Comparison of ENCODE assay signal across 10 cellular contexts in genomic region chr7:538764-539685, GRCh38. TPM values are rescaled to one million over a fixed set of nuclear protein-coding genes. Genes with fewer than 3 reads are reported as not detected.
A peak's percentile ranks its signal among the peaks of the same experiment; 100 is the strongest.
DNase-seq lines count a peak whose midpoint lies in the region; ATAC-seq, FAIRE-seq and TF ChIP-seq lines count a peak whose summit lies in the region.
"Had no signal": no experiment of that assay in that cellular context is flagged by ENCODE, and none has a peak within 500 bp of the region (broad histone marks: within the 10 kb centered on the region; RNA-seq: fewer than 3 reads in every experiment).

No MANE protein-coding gene starts in this region.

- peak in 1 of 2 experiments; percentile 86 for DNase-seq in Caco-2
- peak; percentile 70 for DNase-seq in PC-3
- DNase-seq in H1 (ENCODE audit: low read depth in 1 of 2, low spot score in 2 of 2), result no peak
- no peak for DNase-seq in neuronal stem cell (ENCODE audit: low spot score)
- DNase-seq in middle frontal gyrus (ENCODE audit: extremely low spot score, low spot score), result no peak
- DNase-seq: activated CD4-positive, alpha-beta T cell treated with anti-CD3 and anti-CD28 coated beads, Interleukin-2, amount 50 U/mL, for 1 hour; NCI-H510A had no signal

- H3K4ac ChIP-seq in H1 (replicated peaks; ENCODE audit: insufficient read length, low read depth, low read length), result peak overlapping the region; percentile 67
- no peak overlapping the region for H3K4ac ChIP-seq in neuronal stem cell (ENCODE audit: low read length)

- BruUV-seq in Caco-2 (replicated peaks; lab: Mats Ljungman, UMichigan), result TSS peak; percentile 62
- BruUV-seq in PC-3 (replicated peaks; lab: Mats Ljungman, UMichigan), result TSS peak; percentile 90

- H3K36me3 ChIP-seq in Caco-2 (ENCODE audit: control insufficient read depth, insufficient read depth, low read length), result no peaks in the 10 kb centered on the region; the same call in 1 of the 2 replicates
- H3K36me3 ChIP-seq in PC-3 (ENCODE audit: low read depth, low read length), result no peaks in the 10 kb centered on the region
- H3K36me3 ChIP-seq in H1 (ENCODE audit: control insufficient read depth in 2 of 4, insufficient read depth in 4 of 4, low read length in 3 of 4), result no peaks in the 10 kb centered on the region
- H3K36me3 ChIP-seq in neuronal stem cell (replicated peaks in 1 of 2; ENCODE audit: control insufficient read depth in 2 of 2, insufficient read depth in 2 of 2, low read length in 2 of 2), result no peaks in the 10 kb centered on the region

- H3K4me2 ChIP-seq in PC-3 (ENCODE audit: low read length), result peak overlapping the region; percentile 83
- no peak overlapping the region for H3K4me2 ChIP-seq in H1 (ENCODE audit: insufficient read depth in 1 of 2, low read depth in 2 of 2, low read length in 2 of 2)
- no peak overlapping the region for H3K4me2 ChIP-seq in neuronal stem cell (ENCODE audit: insufficient read depth, low read length, poor library complexity, severe bottlenecking)

- H2BK15ac ChIP-seq in H1 (ENCODE audit: low read length) (peak overlapping the region; percentile 16; the same call in 1 of the 2 replicates), neuronal stem cell (ENCODE audit: low read length) (peak overlapping the region; percentile 87)

- H4K5ac ChIP-seq in H1 (ENCODE audit: insufficient read length, low read depth, low read length), result no peak overlapping the region

- H3F3A ChIP-seq in PC-3 (ENCODE audit: low read length, unreplicated experiment), result no peaks in the 10 kb centered on the region

- H3K27me3 ChIP-seq in Caco-2 (replicated peaks; ENCODE audit: control insufficient read depth, insufficient read depth, low read length), result no peaks in the 10 kb centered on the region
- no peaks in the 10 kb centered on the region for H3K27me3 ChIP-seq in PC-3 (ENCODE audit: low read length)
- H3K27me3 ChIP-seq in H1 (replicated peaks in 1 of 4; ENCODE audit: control insufficient read depth in 3 of 4, extremely low read depth in 1 of 4, insufficient read depth in 3 of 4, low read length in 3 of 4), result peaks cover 0 to 3% (median 0%) of the 10 kb centered on the region in 4 experiments; a peak in 1 of 7 replicates
- H3K27me3 ChIP-seq in neuronal stem cell (ENCODE audit: control insufficient read depth in 3 of 3, insufficient read depth in 3 of 3, low read depth in 1 of 3, low read length in 3 of 3), result peaks cover 0 to 6% (median 0%) of the 10 kb centered on the region in 3 experiments

- H2AFZ ChIP-seq in PC-3 (ENCODE audit: low read length) (peak overlapping the region; percentile 58; the same call in 1 of the 2 replicates), H1 (ENCODE audit: low read length) (no peak overlapping the region), neuronal stem cell (ENCODE audit: low read length) (peak overlapping the region; percentile 3)

- no peaks in the 10 kb centered on the region for H3K9me2 ChIP-seq in PC-3 (replicated peaks; ENCODE audit: low read length)

- H3K79me2 ChIP-seq in PC-3 (ENCODE audit: low read length) (no peaks in the 10 kb centered on the region), H1 (ENCODE audit: control insufficient read depth in 1 of 2, insufficient read depth in 2 of 2, low read length in 2 of 2) (no peaks in the 10 kb centered on the region)

- no peak for TF ChIP-seq EP300 in H1 (IDR thresholded peaks at IDR 0.05; ENCODE audit: borderline replicate concordance in 1 of 2, low read depth in 2 of 2, low read length in 2 of 2)

- H3K9me3 ChIP-seq in Caco-2, result no peaks in the 10 kb centered on the region
- H3K9me3 ChIP-seq in PC-3 (ENCODE audit: low read length), result no peaks in the 10 kb centered on the region
- no peaks in the 10 kb centered on the region for H3K9me3 ChIP-seq in H1 (ENCODE audit: insufficient read depth in 2 of 2, low read depth in 1 of 2, low read length in 1 of 2)
- H3K9me3 ChIP-seq in neuronal stem cell (replicated peaks in 1 of 2; ENCODE audit: control insufficient read depth in 2 of 2, insufficient read depth in 1 of 2, low read depth in 1 of 2, low read length in 2 of 2), result peaks cover 0 to 2% of the 10 kb centered on the region in 2 donors

- POLR2A ChIA-PET in Caco-2 (lab: Charles Lee), result interaction anchor here (0.6 to 1.2 kb wide), 4 partner anchors 19 to 286 kb away, joined by 3 to 9 read pairs (median 4); no protein-coding TSS in a partner anchor
- POLR2A ChIA-PET in PC-3 (lab: Charles Lee; ENCODE audit: unreplicated experiment), result interaction anchor here (0.5 to 0.6 kb wide), 2 partner anchors 20 to 87 kb away, joined by 3 read pairs; no protein-coding TSS in a partner anchor
- POLR2A ChIA-PET in H1 (lab: Charles Lee; ENCODE audit: partially characterized antibody), result interaction anchor here (1.3 to 2.2 kb wide), 4 partner anchors 13 to 132 kb away, joined by 3 to 9 read pairs (median 4); no protein-coding TSS in a partner anchor

- H4K20me1 ChIP-seq in PC-3 (ENCODE audit: low read length) (no peaks in the 10 kb centered on the region), H1 (replicated peaks in 1 of 2; ENCODE audit: control insufficient read depth in 1 of 2, insufficient read depth in 2 of 2, low read length in 2 of 2) (no peaks in the 10 kb centered on the region)

- no peak for FAIRE-seq in H1 (lab: Jason Lieb, UNC)

- peak overlapping the region; percentile 79 for H3K9ac ChIP-seq in PC-3 (ENCODE audit: low read length)
- no peak overlapping the region for H3K9ac ChIP-seq in H1 (replicated peaks in 1 of 4; ENCODE audit: extremely low read depth in 1 of 4, low read depth in 3 of 4, low read length in 3 of 4)
- H3K9ac ChIP-seq in neuronal stem cell (ENCODE audit: low read depth, low read length, poor library complexity), result no peak overlapping the region

- peak overlapping the region; percentile 18; the same call in 1 of the 2 replicates for H2BK20ac ChIP-seq in H1 (ENCODE audit: low read length)

- H2AK5ac ChIP-seq in H1 (ENCODE audit: low read depth, low read length), result no peak overlapping the region; the same call in 1 of the 2 replicates
- peak overlapping the region; percentile 92 for H2AK5ac ChIP-seq in neuronal stem cell (ENCODE audit: low read depth, low read length)

- H2BK120ac ChIP-seq in H1 (replicated peaks; ENCODE audit: low read depth, low read length) (no peak overlapping the region), neuronal stem cell (ENCODE audit: low read depth, low read length) (peak overlapping the region; percentile 91)

- H3K27ac ChIP-seq in PC-3 (ENCODE audit: low read length), result peak overlapping the region; percentile 94
- no peak overlapping the region for H3K27ac ChIP-seq in H1 (ENCODE audit: low read depth, low read length)
- no peak overlapping the region for H3K27ac ChIP-seq in neuronal stem cell (replicated peaks; ENCODE audit: low read length)

- no peaks in the 10 kb centered on the region for H3K23me2 ChIP-seq in H1 (ENCODE audit: low read depth, low read length)

- CTCF ChIA-PET in Caco-2 (lab: Charles Lee) (interaction anchor here (1.8 kb wide), 1 partner anchor 19 kb away, joined by 4 read pairs; the partner anchor contains the start of gene PDGFA), PC-3 (lab: Charles Lee) (no interaction called here), H1 (lab: Charles Lee; ENCODE audit: partially characterized antibody) (interaction anchor here (0.6 to 1.3 kb wide), 3 partner anchors 25 to 219 kb away, joined by 3 to 4 read pairs (median 4); no protein-coding TSS in a partner anchor)

- peak overlapping the region; percentile 68 for H3K4me3 Mint-ChIP-seq in Caco-2 (ENCODE audit: unreplicated experiment)

- intact Hi-C loops in Caco-2 (cut with micrococcal nuclease; ENCODE audit: unreplicated experiment) (loop anchor here (2.0 kb wide), 3 partner anchors 18 to 188 kb away; partner anchors contain the start of genes DNAAF5 and PRKAR1B), PC-3 (cut with micrococcal nuclease) (loop anchor here (2.0 kb wide), 1 partner anchor 20 kb away; the partner anchor contains the start of gene PDGFA)

- H3K79me1 ChIP-seq in H1 (ENCODE audit: low read depth, low read length), result no peaks in the 10 kb centered on the region
- no peaks in the 10 kb centered on the region for H3K79me1 ChIP-seq in neuronal stem cell (ENCODE audit: low read depth, low read length)

- no peak overlapping the region for H3K23ac ChIP-seq in H1 (ENCODE audit: insufficient read length)
- H3K23ac ChIP-seq in neuronal stem cell (ENCODE audit: low read depth, low read length, poor library complexity), result peak overlapping the region; percentile 65

- H3K4me1 ChIP-seq in Caco-2 (peaks cover 47% of the 10 kb centered on the region), PC-3 (ENCODE audit: insufficient read depth, low read length) (peaks cover 51% of the 10 kb centered on the region), H1 (replicated peaks in 1 of 4; ENCODE audit: control insufficient read depth in 3 of 4, insufficient read depth in 4 of 4, low read length in 3 of 4) (peaks cover 0 to 15% (median 10%) of the 10 kb centered on the region in 4 experiments; a peak in 5 of 7 replicates), neuronal stem cell (ENCODE audit: control insufficient read depth in 2 of 2, insufficient read depth in 1 of 2, low read depth in 1 of 2, low read length in 2 of 2) (peaks cover 5 to 9% of the 10 kb centered on the region in 2 donors)

- H3K18ac ChIP-seq in H1 (ENCODE audit: extremely low read depth, low read length) (peak overlapping the region; percentile 32; the same call in 1 of the 2 replicates), neuronal stem cell (ENCODE audit: low read length) (peak overlapping the region; percentile 92)

- H3K27me3 Mint-ChIP-seq in Caco-2 (ENCODE audit: insufficient read depth, unreplicated experiment), result no peaks in the 10 kb centered on the region

- H2BK12ac ChIP-seq in H1 (ENCODE audit: low read depth, low read length) (peak overlapping the region; percentile 68; the same call in 1 of the 2 replicates), neuronal stem cell (ENCODE audit: low read length) (peak overlapping the region; percentile 58)

- H2BK5ac ChIP-seq in H1 (ENCODE audit: low read depth, low read length), result peak overlapping the region; percentile 60; the same call in 1 of the 2 replicates
- H2BK5ac ChIP-seq in neuronal stem cell (ENCODE audit: low read length), result peak overlapping the region; percentile 90

- TF ChIP-seq POLR2A in H1 (IDR thresholded peaks at IDR 0.05; ENCODE audit: control extremely low read depth in 1 of 2, low read depth in 2 of 2, low read length in 2 of 2), result no peak

- H3K14ac ChIP-seq in H1 (ENCODE audit: insufficient read length) (no peak overlapping the region), neuronal stem cell (ENCODE audit: low read length) (no peak overlapping the region)

- no peak overlapping the region; the same call in 1 of the 2 replicates for H4K8ac ChIP-seq in H1 (ENCODE audit: extremely low read depth, insufficient read depth, low read length)
- H4K8ac ChIP-seq in neuronal stem cell (ENCODE audit: low read depth, low read length), result peak overlapping the region; percentile 17

- no peak overlapping the region for H3K56ac ChIP-seq in H1 (replicated peaks; ENCODE audit: insufficient read length, low read depth, low read length)

- peaks cover 34% of the 10 kb centered on the region for H3K4me1 Mint-ChIP-seq in Caco-2 (ENCODE audit: low read depth, unreplicated experiment)

- H4K91ac ChIP-seq in H1 (replicated peaks; ENCODE audit: insufficient read length, low read length), result peak overlapping the region; percentile 91
- no peak overlapping the region for H4K91ac ChIP-seq in neuronal stem cell (ENCODE audit: low read depth, low read length, poor library complexity)

- no peak for TF ChIP-seq RAD21 in H1 (IDR thresholded peaks at IDR 0.05 in 1 of 2, conservative IDR thresholded peaks at IDR 0.05 in 1 of 2; ENCODE audit: low read depth in 2 of 2, low read length in 2 of 2)

- no peak for TF ChIP-seq CTCF in Caco-2 (IDR thresholded peaks at IDR 0.05; ENCODE audit: insufficient read depth in 1 of 2, low read depth in 1 of 2, low read length in 1 of 2, severe bottlenecking in 1 of 2, unreplicated experiment in 1 of 2)
- TF ChIP-seq CTCF in PC-3 (conservative IDR thresholded peaks at IDR 0.05; ENCODE audit: low read depth, low read length), result no peak
- TF ChIP-seq CTCF in H1 (IDR thresholded peaks at IDR 0.05; ENCODE audit: control extremely low read depth in 1 of 3, insufficient read depth in 1 of 3, low read depth in 1 of 3, low read length in 3 of 3), result no peak

- ATAC-seq in PC-3 (peak; percentile 32), HG03521 (IDR thresholded peaks at IDR 0.05; ENCODE audit: unreplicated experiment) (no peak), HG03135 (IDR thresholded peaks at IDR 0.05; ENCODE audit: unreplicated experiment) (no peak), GM18511 (IDR thresholded peaks at IDR 0.05; ENCODE audit: unreplicated experiment) (no peak)

- H3K27ac Mint-ChIP-seq in Caco-2 (ENCODE audit: unreplicated experiment), result peak overlapping the region; percentile 97

- H3K9me3 Mint-ChIP-seq in Caco-2 (ENCODE audit: unreplicated experiment), result no peaks in the 10 kb centered on the region

- peak overlapping the region; percentile 24 for H3K4me3 ChIP-seq in Caco-2 (ENCODE audit: low read depth, low read length)
- peak overlapping the region; percentile 39 for H3K4me3 ChIP-seq in PC-3 (ENCODE audit: low read length)
- H3K4me3 ChIP-seq in H1 (ENCODE audit: extremely low read depth in 1 of 4, insufficient read depth in 2 of 4, low read depth in 3 of 4, low read length in 4 of 4), result no peak overlapping the region
- no peak overlapping the region for H3K4me3 ChIP-seq in neuronal stem cell (ENCODE audit: low read length in 2 of 2)

- 83% methylated on average over 23 of the region's 37 CpGs; no CpG with 5 or more reads in 1 of the 2 experiments for WGBS in H1 (ENCODE audit: extremely low coverage in 1 of 2, insufficient coverage in 1 of 2, insufficient read length in 1 of 2, insufficient replicate concordance in 2 of 2, low coverage in 1 of 2, low lambda C conversion rate in 2 of 2, missing lambda C conversion rate in 1 of 2), 2 experiments
- WGBS in neuronal stem cell (ENCODE audit: extremely low coverage in 2 of 2, insufficient read length in 2 of 2, insufficient replicate concordance in 1 of 2), 2 donors, result no CpG with 5 or more reads among the region's 37 CpGs

- peaks cover 6% of the 10 kb centered on the region for H3K36me3 Mint-ChIP-seq in Caco-2 (ENCODE audit: insufficient read depth, unreplicated experiment)

RNA-seq across cellular contexts. Expression of gene PDGFA, which starts 19.4 kb away (rescaled TPM):
- total RNA-seq in Caco-2 (2022), result 76.8 and 78.5 TPM in 2 replicates
- total RNA-seq in PC-3 (2014; rRNA removed), result 16.1 and 18.4 TPM in 2 replicates
- total RNA-seq in H1 (2021; fragmentation: NEBNext Ultra II Directional; extraction: Animal tissue kit (Norgen Biotek cat#: 25700)), result 38.0 and 43.0 TPM in 2 replicates
- polyA plus RNA-seq in H1 (2011; rRNA removed), result 21.1 and 22.3 TPM in 2 replicates
- 18.1 TPM for polyA plus RNA-seq in H1 (2011; cell fraction: cytosol; rRNA removed)
- polyA plus RNA-seq in H1 (2011; cell fraction: nucleus; rRNA removed), result 42.6 TPM
- 42.0 to 59.5 TPM (median 51.8 TPM) in 4 replicates for polyA plus RNA-seq in H1 (2012, experiment 1 of 2)
- polyA plus RNA-seq in H1 (2012, experiment 2 of 2), result 33.3 TPM
- polyA plus RNA-seq in H1 (2013, experiment 1 of 2), result 34.8 TPM
- polyA plus RNA-seq in H1 (2013, experiment 2 of 2), result 38.8 TPM
- polyA minus RNA-seq in H1 (2011; rRNA and poly(A)+ RNA removed), result 46.5 and 53.1 TPM in 2 replicates
- polyA minus RNA-seq in H1 (2011; cell fraction: cytosol; rRNA and poly(A)+ RNA removed), result 78.2 TPM
- 31.0 TPM for polyA minus RNA-seq in H1 (2011; cell fraction: nucleus; rRNA and poly(A)+ RNA removed)
- polyA plus RNA-seq in neuronal stem cell (2013, experiment 1 of 2), result 6.2 TPM
- polyA plus RNA-seq in neuronal stem cell (2013, experiment 2 of 2), result 5.7 TPM

Comparison
In these comparisons a context has a peak if more than half of its experiments do, and no peak if none do; other contexts are left out.
1. H3K4me3 ChIP-seq: peak in Caco-2 (single experiment) and PC-3 (single experiment); none in H1 (0 of 4) and neuronal stem cell (0 of 2).